Comparison of ENCODE assay signal across 22 cellular contexts in the genomic region with DNA sequence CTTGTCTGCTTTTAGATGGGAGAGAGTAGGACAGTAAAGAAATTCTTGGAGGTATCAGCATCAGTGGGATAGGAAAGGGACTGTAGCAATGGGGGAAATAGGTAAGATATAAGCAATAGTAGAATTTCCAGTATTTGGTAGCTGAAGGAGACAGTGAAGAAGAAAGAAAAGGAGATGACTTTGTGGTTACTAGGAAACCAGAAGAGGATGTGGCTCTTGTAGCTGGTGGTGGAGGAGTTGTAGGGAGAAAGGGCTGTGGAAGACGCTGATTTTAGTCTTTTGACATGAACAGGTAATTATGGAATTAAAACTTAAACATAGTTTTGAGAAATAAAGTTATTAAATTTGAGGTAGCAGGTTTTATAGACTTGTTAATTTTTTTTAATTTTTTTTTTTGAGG.
"Had no signal": no experiment of that assay in that cellular context is flagged by ENCODE, and none has a peak within 500 bp of the region (broad histone marks: within the 10 kb centered on the region; RNA-seq: fewer than 3 reads in every experiment).

No MANE protein-coding gene starts in this region.

- H3K9me3 ChIP-seq: left ventricle myocardium inferior, lower lobe of right lung, pancreas, suprapubic skin, thyroid gland had no signal

- H3K4me3 ChIP-seq: hepatocyte, left ventricle myocardium inferior, lower lobe of right lung, pancreas, suprapubic skin, thyroid gland had no signal

- ATAC-seq: left cardiac atrium, lower lobe of right lung, pancreas, right cardiac atrium had no signal

- H3K4me3 Mint-ChIP-seq: endodermal cell, memory B cell, mesothelial cell of epicardium, nephron, type B pancreatic cell had no signal

- H3K36me3 Mint-ChIP-seq: memory B cell had no signal

- H3K4me2 ChIP-seq: hepatocyte had no signal

- DNase-seq: dermis blood vessel endothelial cell; endodermal cell; foreskin melanocyte; head of caudate nucleus; kidney; left cardiac atrium; left ventricle myocardium inferior; lower lobe of right lung; occipital lobe; pancreas; right cardiac atrium; small intestine; stimulated activated CD4-positive, alpha-beta T cell treated with anti-CD3 and anti-CD28 coated beads, Interleukin-12 subunit alpha, Interleukin-12 subunit beta, amount 100 ng/mL, for 4 hours; thyroid gland had no signal

- FAIRE-seq: kidney, pancreas, small intestine, urothelium cell line had no signal

- H2AFZ ChIP-seq: hepatocyte had no signal

- H3K4me1 Mint-ChIP-seq: memory B cell, nephron had no signal

- H3K27me3 Mint-ChIP-seq: progenitor cell of endocrine pancreas, type B pancreatic cell had no signal

- H3K27me3 ChIP-seq: hepatocyte, pancreas, suprapubic skin, thyroid gland had no signal

- H3K36me3 ChIP-seq: left ventricle myocardium inferior, lower lobe of right lung, pancreas, suprapubic skin, thyroid gland had no signal

- H3K27ac ChIP-seq: hepatocyte, left ventricle myocardium inferior, lower lobe of right lung, pancreas, suprapubic skin had no signal

- H3K4me1 ChIP-seq: left ventricle myocardium inferior, lower lobe of right lung, pancreas, suprapubic skin had no signal

- H3K27ac Mint-ChIP-seq: endodermal cell, memory B cell, mesothelial cell of epicardium, nephron, progenitor cell of endocrine pancreas, type B pancreatic cell had no signal
